8 cellular contexts compared by ENCODE assay signal in the genomic region with DNA sequence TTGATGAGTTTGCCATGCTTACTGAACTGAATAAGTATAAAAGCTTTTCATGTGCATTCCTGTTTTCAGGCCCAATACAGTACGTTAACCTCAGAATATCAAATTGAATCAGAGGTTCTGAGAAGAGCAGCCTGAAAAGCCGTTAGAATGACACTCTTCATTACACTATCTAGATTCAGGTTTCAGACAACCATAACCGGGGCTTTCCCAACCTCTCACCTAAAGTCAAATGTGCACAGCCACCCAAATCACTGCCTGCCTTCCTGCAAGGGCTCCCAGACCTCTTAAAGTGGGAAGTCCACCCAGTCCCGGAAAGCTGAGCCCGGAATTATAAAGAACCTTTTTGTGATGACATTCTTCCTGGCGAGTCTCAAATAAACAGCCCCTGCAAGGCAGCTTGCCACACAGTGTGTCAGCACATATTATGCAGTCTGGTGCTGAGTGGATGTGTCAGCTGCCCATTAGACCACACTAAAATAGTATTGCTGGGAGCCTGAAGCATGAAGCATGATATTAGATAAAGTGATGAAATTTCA.
DNase-seq lines count a peak whose midpoint lies in the region; ATAC-seq and TF ChIP-seq lines count a peak whose summit lies in the region.

No MANE protein-coding gene starts in this region.

- peak; percentile 90 for ATAC-seq in GM18870 (IDR thresholded peaks at IDR 0.05; ENCODE audit: unreplicated experiment)
- peak; percentile 78 for ATAC-seq in GM21786 (IDR thresholded peaks at IDR 0.05; ENCODE audit: unreplicated experiment)
- ATAC-seq in HG03571 (IDR thresholded peaks at IDR 0.05; ENCODE audit: unreplicated experiment) = peak; percentile 70

- no peaks in the 10 kb centered on the region for H3K36me3 ChIP-seq in esophagus squamous epithelium

- intact Hi-C loops in esophagus squamous epithelium (cut with DNase I) = no loop called here

- H3K27ac ChIP-seq in esophagus squamous epithelium = no peak overlapping the region

- no peaks in the 10 kb centered on the region for H3K27me3 ChIP-seq in esophagus squamous epithelium

- H3K9me3 ChIP-seq in esophagus squamous epithelium = no peaks in the 10 kb centered on the region

- DNase-seq in left kidney (ENCODE audit: low read depth, low spot score) (peak; percentile 50), NCI-H187 treated with DMSO at 0.1 percent for 48 hours (lab: John Stamatoyannopoulos, UW) (no peak), NCI-H446 treated with DMSO at 0.1 percent for 48 hours (lab: John Stamatoyannopoulos, UW) (no peak), CD1c-positive myeloid dendritic cell (ENCODE audit: extremely low spot score) (no peak), esophagus squamous epithelium (lab: John Stamatoyannopoulos, UW) (no peak)

- no peaks in the 10 kb centered on the region for H3K4me1 ChIP-seq in esophagus squamous epithelium

- TF ChIP-seq CTCF in esophagus squamous epithelium (IDR thresholded peaks at IDR 0.05) = no peak

- no peak for TF ChIP-seq POLR2A in esophagus squamous epithelium (IDR thresholded peaks at IDR 0.05)

- no peak overlapping the region for H3K4me3 ChIP-seq in esophagus squamous epithelium

- WGBS in esophagus squamous epithelium, 2 donors = 64 to 74% methylated on average over 6 of the region's 6 CpGs
